In genomic region chr1:7705048-7705907, GRCh38 we compare ENCODE assay signal across 7 cellular contexts.
DNase-seq lines count a peak whose midpoint lies in the region; ATAC-seq and TF ChIP-seq lines count a peak whose summit lies in the region.

No MANE protein-coding gene starts in this region.

- H3K9me3 ChIP-seq in Peyer's patch (no peaks in the 10 kb centered on the region), heart right ventricle (peaks cover 0 to under 1% (median 0%) of the 10 kb centered on the region in 11 donors)

- TF ChIP-seq CTCF in Peyer's patch (IDR thresholded peaks at IDR 0.05) (no peak), heart right ventricle (IDR thresholded peaks at IDR 0.05) (no peak)

- H3K27me3 ChIP-seq in Peyer's patch (no peaks in the 10 kb centered on the region), heart right ventricle (peaks cover 0 to 63% (median 0%) of the 10 kb centered on the region in 7 donors)

- H3K27ac ChIP-seq in Peyer's patch (peak overlapping the region in 2 of 4 donors; percentile 46 to 70), heart right ventricle (peak overlapping the region in 4 of 10 donors; percentile 10 to 25 (median 22))

- ATAC-seq in heart right ventricle (no peak), HG03108 (IDR thresholded peaks at IDR 0.05; ENCODE audit: unreplicated experiment) (no peak)

- intact Hi-C loops in heart right ventricle (cut with DNase I): no loop called here

- H3K36me3 ChIP-seq in Peyer's patch (no peaks in the 10 kb centered on the region), heart right ventricle (no peaks in the 10 kb centered on the region)

- H3K4me3 ChIP-seq in Peyer's patch: peak overlapping the region; percentile 22 to 63 (median 56)
- peak overlapping the region; percentile 25 to 64 (median 56) for H3K4me3 ChIP-seq in heart right ventricle

- no peak for TF ChIP-seq POLR2A in Peyer's patch (IDR thresholded peaks at IDR 0.05)

- DNase-seq in Peyer's patch (peak; percentile 21 to 72 (median 57)), heart right ventricle (peak; percentile 33 to 46), retina (peak; percentile 70), epidermal melanocyte (ENCODE audit: insufficient read length, low spot score) (no peak), hepatic stellate cell (ENCODE audit: low spot score) (no peak)
- peak; percentile 39 for DNase-seq in activated naive CD4-positive, alpha-beta T cell treated with Interleukin-2 at 50 U/mL for 16 hours

- 4 to 7% methylated on average over 78 to 106 of the region's 106 CpGs for WGBS in heart right ventricle, 2 donors

- H3K4me1 ChIP-seq in Peyer's patch (peaks cover 0 to 13% (median 0%) of the 10 kb centered on the region in 4 donors), heart right ventricle (peaks cover 0 to 16% (median 6%) of the 10 kb centered on the region in 9 donors)

Comparison
In these comparisons a context has a peak if more than half of its experiments do, and no peak if none do; other contexts are left out.
1. DNase-seq: peak in Peyer's patch (3 of 3), activated naive CD4-positive, alpha-beta T cell treated with Interleukin-2 at 50 U/mL for 16 hours (single experiment), heart right ventricle (2 of 2) and retina (single experiment); none in epidermal melanocyte (single experiment) and hepatic stellate cell (single experiment).